ENCODE assay signal across 9 cellular contexts in genomic region chr4:26058537-26058936, GRCh38.
DNase-seq lines count a peak whose midpoint lies in the region; ATAC-seq and TF ChIP-seq lines count a peak whose summit lies in the region.
"Had no signal": no experiment of that assay in that cellular context is flagged by ENCODE, and none has a peak within 500 bp of the region (broad histone marks: within the 10 kb centered on the region; RNA-seq: fewer than 3 reads in every experiment).

No MANE protein-coding gene starts in this region.

- no peak for TF ChIP-seq POLR2A in prostate gland (IDR thresholded peaks at IDR 0.05)

- in situ Hi-C loops in SK-MEL-5 (cut with HindIII; ENCODE audit: low pct_unique_long_range_greater_than_20kb, low sequenced_read_pairs): no loop called here

- H3K4me3 Mint-ChIP-seq in CD4-positive, alpha-beta memory T cell: no peak overlapping the region

- no peaks in the 10 kb centered on the region for H3K4me1 ChIP-seq in prostate gland (replicated peaks)
- H3K4me1 ChIP-seq in CD4-positive, alpha-beta memory T cell (ENCODE audit: insufficient read depth, low read length): no peaks in the 10 kb centered on the region

- peaks cover 0 to 5% (median 0%) of the 10 kb centered on the region in 8 donors for H3K9me3 Mint-ChIP-seq in CD4-positive, alpha-beta memory T cell

- no peak overlapping the region for H3K4me3 ChIP-seq in prostate gland
- no peak overlapping the region for H3K4me3 ChIP-seq in CD4-positive, alpha-beta memory T cell (ENCODE audit: low read length in 2 of 2)

- TF ChIP-seq CTCF in prostate gland (IDR thresholded peaks at IDR 0.05): no peak

- ATAC-seq in GM18873 (IDR thresholded peaks at IDR 0.05; ENCODE audit: low FRiP score, unreplicated experiment): peak; percentile 91
- peak; percentile 74 for ATAC-seq in HG02759 (IDR thresholded peaks at IDR 0.05; ENCODE audit: unreplicated experiment)

- peaks cover 2 to 8% (median 7%) of the 10 kb centered on the region in 4 donors for H3K4me1 Mint-ChIP-seq in CD4-positive, alpha-beta memory T cell

- POLR2A ChIA-PET in CD4-positive, alpha-beta memory T cell (lab: Charles Lee; ENCODE audit: partially characterized antibody): no interaction called here

- H3K27ac ChIP-seq in prostate gland: no peak overlapping the region
- H3K27ac ChIP-seq in CD4-positive, alpha-beta memory T cell (ENCODE audit: low read depth, low read length): no peak overlapping the region

- no peaks in the 10 kb centered on the region for H3K9me3 ChIP-seq in prostate gland
- H3K9me3 ChIP-seq in CD4-positive, alpha-beta memory T cell (ENCODE audit: control insufficient read depth in 1 of 2, low read length in 2 of 2): no peaks in the 10 kb centered on the region

- intact Hi-C loops in prostate gland (cut with DNase I): no loop called here
- intact Hi-C loops in CD4-positive, alpha-beta memory T cell (cut with micrococcal nuclease): no loop called here

- DNase-seq in SK-MEL-5 (ENCODE audit: low read depth, low spot score): peak; percentile 75
- DNase-seq in prostate gland (ENCODE audit: low spot score): peak; percentile 49
- DNase-seq in HuH-7 (ENCODE audit: low spot score): no peak
- DNase-seq in CD4-positive, alpha-beta memory T cell: no peak
- no peak for DNase-seq in EL
- DNase-seq in NCI-H1930 (lab: John Stamatoyannopoulos, UW): no peak
- DNase-seq: NCI-H526 had no signal

- CTCF ChIA-PET in CD4-positive, alpha-beta memory T cell (lab: Charles Lee; ENCODE audit: partially characterized antibody): interaction anchor here (0.7 to 5.2 kb wide), 5 partner anchors 14 to 352 kb away, joined by 3 to 31 read pairs (median 9); no protein-coding TSS in a partner anchor

- H3K36me3 Mint-ChIP-seq in CD4-positive, alpha-beta memory T cell: no peaks in the 10 kb centered on the region

- WGBS in prostate gland: 39% methylated on average over 7 of the region's 7 CpGs

- H3K27ac Mint-ChIP-seq in CD4-positive, alpha-beta memory T cell: peak overlapping the region in 3 of 7 donors; percentile 37 to 87 (median 69)

- H3K27me3 ChIP-seq in prostate gland (replicated peaks; ENCODE audit: insufficient read depth): no peaks in the 10 kb centered on the region
- H3K27me3 ChIP-seq in CD4-positive, alpha-beta memory T cell (ENCODE audit: insufficient read depth, low read length): no peaks in the 10 kb centered on the region

- no peaks in the 10 kb centered on the region for H3K36me3 ChIP-seq in prostate gland
- H3K36me3 ChIP-seq in CD4-positive, alpha-beta memory T cell (ENCODE audit: insufficient read depth, low read length): no peaks in the 10 kb centered on the region

- no peaks in the 10 kb centered on the region for H3K27me3 Mint-ChIP-seq in CD4-positive, alpha-beta memory T cell

Comparison
In these comparisons a context has a peak if more than half of its experiments do, and no peak if none do; other contexts are left out.
1. DNase-seq: peak in SK-MEL-5 (single experiment) and prostate gland (single experiment); none in HuH-7 (single experiment), CD4-positive, alpha-beta memory T cell (0 of 5), EL (single experiment) and NCI-H1930 (0 of 2).